Comparison of ENCODE assay signal across 9 cellular contexts in genomic region chr11:119314748-119315138, GRCh38. TPM values are rescaled to one million over a fixed set of nuclear protein-coding genes. Genes with fewer than 3 reads are reported as not detected.
A peak's percentile ranks its signal among the peaks of the same experiment; 100 is the strongest.
DNase-seq lines count a peak whose midpoint lies in the region; ATAC-seq, FAIRE-seq and TF ChIP-seq lines count a peak whose summit lies in the region.
"Had no signal": no experiment of that assay in that cellular context is flagged by ENCODE, and none has a peak within 500 bp of the region (broad histone marks: within the 10 kb centered on the region; RNA-seq: fewer than 3 reads in every experiment).

No MANE protein-coding gene starts in this region.

- peaks cover 9% of the 10 kb centered on the region for H3K36me3 Mint-ChIP-seq in WTC11

- peaks cover 55% of the 10 kb centered on the region for H3K27me3 ChIP-seq in iPS-18a (ENCODE audit: control insufficient read depth, insufficient read depth, low read length)
- H3K27me3 ChIP-seq: SJSA1 had no signal

- H3K9me3 ChIP-seq in iPS-18a (ENCODE audit: control insufficient read depth, low read depth, low read length), result no peaks in the 10 kb centered on the region
- H3K9me3 ChIP-seq: SJSA1 had no signal

- peak; percentile 31 for FAIRE-seq in HTR-8/SVneo (lab: Jason Lieb, UNC)

- peaks cover 34% of the 10 kb centered on the region for H3K4me1 ChIP-seq in iPS-18a (ENCODE audit: control insufficient read depth, low read depth, low read length)

- POLR2A ChIA-PET in WTC11 (lab: Charles Lee), result interaction anchor here (1.2 to 4.7 kb wide), 4 partner anchors 8 to 24 kb away, joined by 3 to 35 read pairs (median 6); partner anchors contain the start of gene RNF26

- H3K27ac ChIP-seq in iPS-18a (ENCODE audit: low read length), result no peak overlapping the region

- H3K27me3 Mint-ChIP-seq in WTC11 (ENCODE audit: low read depth), result peaks cover 44% of the 10 kb centered on the region
- H3K27me3 Mint-ChIP-seq in stimulated activated naive CD8-positive, alpha-beta T cell treated with anti-CD3 and anti-CD28 coated beads, Interleukin-15, amount 100 ng/mL, for 72 hours, result peaks cover 51% of the 10 kb centered on the region

- H3K27ac Mint-ChIP-seq in WTC11, result no peak overlapping the region
- no peak overlapping the region for H3K27ac Mint-ChIP-seq in stimulated activated naive CD8-positive, alpha-beta T cell treated with anti-CD3 and anti-CD28 coated beads, Interleukin-15, amount 100 ng/mL, for 72 hours

- peak overlapping the region; percentile 65 for H3K4me3 ChIP-seq in iPS-18a (ENCODE audit: low read length)

- no peak overlapping the region for H3K9ac ChIP-seq in iPS-18a (ENCODE audit: low read length)

- no peaks in the 10 kb centered on the region for H3K36me3 ChIP-seq in iPS-18a (ENCODE audit: control insufficient read depth, low read depth, low read length)

- peak overlapping the region; percentile 69 for H3K4me3 Mint-ChIP-seq in WTC11
- H3K4me3 Mint-ChIP-seq in stimulated activated naive CD8-positive, alpha-beta T cell treated with anti-CD3 and anti-CD28 coated beads, Interleukin-15, amount 100 ng/mL, for 72 hours, result peak overlapping the region; percentile 80 to 88

- no peak for ATAC-seq in WTC11
- no peak for ATAC-seq in stimulated activated naive CD8-positive, alpha-beta T cell treated with anti-CD3 and anti-CD28 coated beads, Interleukin-15, amount 100 ng/mL, for 72 hours

- no peaks in the 10 kb centered on the region for H3K9me3 Mint-ChIP-seq in WTC11
- H3K9me3 Mint-ChIP-seq in stimulated activated naive CD8-positive, alpha-beta T cell treated with anti-CD3 and anti-CD28 coated beads, Interleukin-15, amount 100 ng/mL, for 72 hours, result no peaks in the 10 kb centered on the region

- CTCF ChIA-PET in WTC11 (lab: Charles Lee), result interaction anchor here (0.5 to 13.7 kb wide), 14 partner anchors 8 to 703 kb away, joined by 3 to 387 read pairs (median 4); partner anchors contain the start of genes ABCG4, C1QTNF5, CBL and RNF26

- H3K4me1 Mint-ChIP-seq in WTC11, result peaks cover 33% of the 10 kb centered on the region
- peaks cover 42% of the 10 kb centered on the region for H3K4me1 Mint-ChIP-seq in stimulated activated naive CD8-positive, alpha-beta T cell treated with anti-CD3 and anti-CD28 coated beads, Interleukin-15, amount 100 ng/mL, for 72 hours

- TF ChIP-seq CTCF in WTC11 (IDR thresholded peaks at IDR 0.05), result no peak

- DNase-seq in HTR-8/SVneo (ENCODE audit: insufficient read length, low spot score), result no peak
- DNase-seq in WTC11 (ENCODE audit: low spot score), result no peak
- no peak for DNase-seq in stimulated activated naive CD8-positive, alpha-beta T cell treated with anti-CD3 and anti-CD28 coated beads, Interleukin-15, amount 100 ng/mL, for 72 hours
- DNase-seq in NCI-H82 (lab: John Stamatoyannopoulos, UW), result no peak
- no peak for DNase-seq in stimulated activated CD4-positive, alpha-beta T cell treated with anti-CD3 and anti-CD28 coated beads, Interleukin-15, amount 100 ng/mL, for 24 hours
- DNase-seq in HuH-7.5 (ENCODE audit: low spot score), result no peak

TF ChIP-seq in WTC11, 78 proteins besides CTCF, POLR2A, EP300 and RAD21:
- no peak for TF ChIP-seq ZBTB21 (CRISPR knock-in tag; IDR thresholded peaks at IDR 0.05; ENCODE audit: borderline replicate concordance)
- TF ChIP-seq ZNF396 (CRISPR knock-in tag; IDR thresholded peaks at IDR 0.05; ENCODE audit: borderline replicate concordance), result no peak
- no peak for TF ChIP-seq AFF4 (CRISPR knock-in tag; IDR thresholded peaks at IDR 0.05; ENCODE audit: borderline replicate concordance)
- no peak for TF ChIP-seq FOXP1 (CRISPR knock-in tag; IDR thresholded peaks at IDR 0.05; ENCODE audit: borderline replicate concordance)
- no peak for TF ChIP-seq JUN (CRISPR knock-in tag; IDR thresholded peaks at IDR 0.05)
- TF ChIP-seq ELF4 (CRISPR knock-in tag; IDR thresholded peaks at IDR 0.05; ENCODE audit: low read depth), result no peak
- no peak for TF ChIP-seq SMAD3 (CRISPR knock-in tag; IDR thresholded peaks at IDR 0.05; ENCODE audit: borderline replicate concordance)
- TF ChIP-seq ZNF416 (CRISPR knock-in tag; IDR thresholded peaks at IDR 0.05), result 0 out of 2 replicates have a peak, but pooled peaks have one; percentile 40

RNA-seq across cellular contexts. Expression of gene MCAM, which starts 2.2 kb away (rescaled TPM):
- 20.7 to 26.4 TPM (median 22.1 TPM) in 3 replicates for total RNA-seq in WTC11 (2021)

RNA-seq across cellular contexts. Expression of gene RNF26, which starts 19.6 kb away (rescaled TPM):
- 90.0 to 91.1 TPM (median 90.6 TPM) in 3 replicates for total RNA-seq in WTC11 (2021)

RNA-seq across cellular contexts. Expression of gene C1QTNF5, which starts 25.9 kb away (rescaled TPM):
- 2.0 to 3.0 TPM (median 2.2 TPM) in 3 replicates for total RNA-seq in WTC11 (2021)

RNA-seq across cellular contexts. Expression of gene MFRP, which starts 31.8 kb away (rescaled TPM):
- total RNA-seq in WTC11 (2021), result not detected in 3 replicates
- total RNA-seq: posterior vena cava, SJSA1 had no signal
